In the genomic region with DNA sequence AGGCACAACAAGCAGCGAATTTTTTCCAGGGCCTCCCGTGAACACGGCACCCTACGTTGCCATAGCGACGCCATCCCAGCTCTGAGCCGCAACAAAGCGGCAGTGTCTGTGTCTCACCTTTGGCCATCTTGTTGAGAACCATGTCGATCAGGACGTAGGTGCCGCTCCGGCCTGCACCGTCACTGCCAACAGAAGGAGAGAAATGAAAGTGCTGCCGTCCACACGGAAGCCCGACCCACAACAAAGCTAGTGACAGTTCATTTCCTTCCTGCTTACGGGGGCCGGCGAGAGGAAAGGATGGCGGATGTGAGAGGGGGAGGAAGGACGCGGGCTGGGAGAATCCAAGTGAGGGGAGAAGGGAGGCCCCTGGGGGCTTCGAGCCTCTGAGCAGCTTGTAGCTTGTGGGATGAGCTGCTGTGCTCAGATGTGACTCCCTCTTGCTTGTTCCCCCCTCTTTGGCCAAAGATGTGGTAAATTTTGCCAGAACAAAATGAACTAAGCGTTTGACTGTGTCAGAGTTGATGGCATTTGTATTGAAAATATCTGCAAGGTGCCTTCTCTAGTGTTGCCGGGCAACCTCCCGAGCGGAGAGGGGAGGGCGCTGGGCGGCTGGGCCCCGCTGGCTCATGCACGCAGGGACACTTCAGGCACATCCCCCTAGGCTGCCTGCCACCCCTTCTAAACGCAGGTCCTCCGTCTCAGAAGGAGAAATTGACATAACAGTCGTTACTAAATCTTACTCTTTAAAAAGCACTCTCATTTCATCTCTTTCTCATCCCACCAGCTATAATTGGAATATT, we compare ENCODE assay signal across 8 cellular contexts.
DNase-seq lines count a peak whose midpoint lies in the region; ATAC-seq and TF ChIP-seq lines count a peak whose summit lies in the region.

No MANE protein-coding gene starts in this region.

- peak; percentile 70 for DNase-seq in central memory CD4-positive, alpha-beta T cell
- peak; percentile 92 for DNase-seq in left kidney (ENCODE audit: low read depth, low spot score)
- DNase-seq in stimulated activated CD4-positive, alpha-beta T cell treated with anti-CD3 and anti-CD28 coated beads, Interleukin-1b, Interleukin-23, amount 100 ng/mL, for 4 hours (ENCODE audit: low read depth in 2 of 2) = peak; percentile 21 to 22
- no peak for DNase-seq in SW 1271 (lab: John Stamatoyannopoulos, UW)
- no peak for DNase-seq in NCI-H2171 treated with DMSO at 0.1 percent for 48 hours (lab: John Stamatoyannopoulos, UW)

- ATAC-seq in GM18909 (IDR thresholded peaks at IDR 0.05; ENCODE audit: poor library complexity, unreplicated experiment) (peak; percentile 91), HG03565 (IDR thresholded peaks at IDR 0.05; ENCODE audit: unreplicated experiment) (peak; percentile 46)

- peak overlapping the region; percentile 56 for H3K4me3 ChIP-seq in WI38 (ENCODE audit: low read depth, low read length)

- no peak for TF ChIP-seq CTCF in WI38 (IDR thresholded peaks at IDR 0.05; ENCODE audit: low read depth, low read length)

Comparison
In these comparisons a context has a peak if more than half of its experiments do, and no peak if none do; other contexts are left out.
1. DNase-seq: peak in central memory CD4-positive, alpha-beta T cell (single experiment), left kidney (single experiment) and stimulated activated CD4-positive, alpha-beta T cell treated with anti-CD3 and anti-CD28 coated beads, Interleukin-1b, Interleukin-23, amount 100 ng/mL, for 4 hours (2 of 2); none in SW 1271 (0 of 2) and NCI-H2171 treated with DMSO at 0.1 percent for 48 hours (single experiment).